10 cellular contexts compared by ENCODE assay signal in the genomic region with DNA sequence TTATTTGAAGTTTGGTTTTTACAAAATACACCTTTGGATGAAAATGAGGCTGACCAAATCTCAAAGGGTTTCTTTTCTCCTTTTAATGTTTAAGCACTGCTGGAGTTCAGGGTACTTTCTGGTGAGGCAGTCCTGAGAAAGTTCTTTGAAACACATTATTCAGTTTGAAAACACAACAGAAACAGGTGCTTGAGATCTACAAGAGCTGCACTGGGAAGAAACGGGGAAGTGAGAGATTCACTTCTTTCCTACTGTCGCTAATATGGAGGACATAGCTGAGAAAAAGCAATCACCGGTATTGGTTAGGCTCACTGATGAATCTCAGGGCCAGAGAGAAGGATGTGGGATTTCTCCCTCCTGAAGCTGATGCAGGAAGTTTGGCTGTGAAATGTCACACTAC. TPM values are rescaled to one million over a fixed set of nuclear protein-coding genes. Genes with fewer than 3 reads are reported as not detected.
DNase-seq lines count a peak whose midpoint lies in the region; ATAC-seq and TF ChIP-seq lines count a peak whose summit lies in the region.
"Had no signal": no experiment of that assay in that cellular context is flagged by ENCODE, and none has a peak within 500 bp of the region (broad histone marks: within the 10 kb centered on the region; RNA-seq: fewer than 3 reads in every experiment).

No MANE protein-coding gene starts in this region.

- WGBS in upper lobe of left lung, 2 donors: 51 to 68% methylated on average over 3 of the region's 3 CpGs

- H3K27ac Mint-ChIP-seq in memory B cell: peak overlapping the region; percentile 91

- no peak for TF ChIP-seq POLR2A in upper lobe of left lung (IDR thresholded peaks at IDR 0.05)

- peaks cover 21% of the 10 kb centered on the region for H3K4me1 Mint-ChIP-seq in memory B cell

- peaks cover 5% of the 10 kb centered on the region for H3K9me3 Mint-ChIP-seq in memory B cell

- no peaks in the 10 kb centered on the region for H3K36me3 ChIP-seq in upper lobe of left lung
- H3K36me3 ChIP-seq: HAP-1 had no signal

- H3K9me3 ChIP-seq in upper lobe of left lung: peaks cover 0 to 3% (median 0%) of the 10 kb centered on the region in 4 donors
- H3K9me3 ChIP-seq: HAP-1 had no signal

- DNase-seq in memory B cell (ENCODE audit: low spot score in 2 of 2) (no peak), 8988T (no peak), germinal center (ENCODE audit: low spot score) (no peak), NCI-H345 treated with DMSO at 0.1 percent for 48 hours (lab: John Stamatoyannopoulos, UW; ENCODE audit: unreplicated experiment) (no peak), upper lobe of left lung (no peak)

- no peak overlapping the region for H3K4me3 ChIP-seq in upper lobe of left lung
- H3K4me3 ChIP-seq: HAP-1 had no signal

- ATAC-seq in GM19023 (IDR thresholded peaks at IDR 0.05; ENCODE audit: unreplicated experiment) (peak; percentile 84), GM21737 (IDR thresholded peaks at IDR 0.05; ENCODE audit: unreplicated experiment) (peak; percentile 75), HG03159 (IDR thresholded peaks at IDR 0.05; ENCODE audit: unreplicated experiment) (peak; percentile 80), memory B cell (ENCODE audit: low read depth) (peak; percentile 63), upper lobe of left lung (ENCODE audit: low FRiP score in 2 of 2) (no peak)
- ATAC-seq: left lobe of liver had no signal

- no peaks in the 10 kb centered on the region for H3K27me3 Mint-ChIP-seq in memory B cell

- no peaks in the 10 kb centered on the region for H3K27me3 ChIP-seq in upper lobe of left lung

- H3K4me3 Mint-ChIP-seq in memory B cell: peak overlapping the region; percentile 9

- no peak overlapping the region for H3K27ac ChIP-seq in upper lobe of left lung

- peaks cover 3% of the 10 kb centered on the region for H3K36me3 Mint-ChIP-seq in memory B cell

- TF ChIP-seq CTCF in upper lobe of left lung (IDR thresholded peaks at IDR 0.05): no peak

- no peaks in the 10 kb centered on the region for H3K4me1 ChIP-seq in upper lobe of left lung
- H3K4me1 ChIP-seq: HAP-1 had no signal

- TF ChIP-seq EP300 in upper lobe of left lung (IDR thresholded peaks at IDR 0.05): no peak

RNA-seq across cellular contexts. Expression of gene TMEM170B, which starts 22.9 kb away (rescaled TPM):
- 10 to 100 TPM in 1 of 6 donors, 1 to 10 TPM in 5; 3.0 to 12.9 (median 6.0) TPM for total RNA-seq in upper lobe of left lung

Comparison
In these comparisons a context has a peak if more than half of its experiments do, and no peak if none do; other contexts are left out.
1. ATAC-seq: peak in GM19023 (single experiment), GM21737 (single experiment), HG03159 (single experiment) and memory B cell (single experiment); none in upper lobe of left lung (0 of 2).